Comparison of ENCODE assay signal across 1 cellular context in genomic region chr3:65889707-65890099, GRCh38.
TF ChIP-seq lines count a peak whose summit lies in the region.

No MANE protein-coding gene starts in this region.

TF ChIP-seq in SK-N-SH treated with all-trans-retinoic acid at 6 μM for 48 hours, 23 proteins besides CTCF, POLR2A, EP300 and RAD21 (continued from another document):
- TF ChIP-seq TCF4 (CRISPR knock-in tag; IDR thresholded peaks at IDR 0.05; ENCODE audit: borderline replicate concordance) (no peak), ESRRG (CRISPR knock-in tag; IDR thresholded peaks at IDR 0.05) (no peak), GLIS3 (CRISPR knock-in tag; IDR thresholded peaks at IDR 0.05) (no peak), PPARA (CRISPR knock-in tag; IDR thresholded peaks at IDR 0.05; ENCODE audit: borderline replicate concordance) (no peak), CSRNP3 (CRISPR knock-in tag; IDR thresholded peaks at IDR 0.05) (no peak), BACH2 (CRISPR knock-in tag; IDR thresholded peaks at IDR 0.05; ENCODE audit: borderline replicate concordance) (no peak)
